ENCODE assay signal across 14 cellular contexts in the genomic region with DNA sequence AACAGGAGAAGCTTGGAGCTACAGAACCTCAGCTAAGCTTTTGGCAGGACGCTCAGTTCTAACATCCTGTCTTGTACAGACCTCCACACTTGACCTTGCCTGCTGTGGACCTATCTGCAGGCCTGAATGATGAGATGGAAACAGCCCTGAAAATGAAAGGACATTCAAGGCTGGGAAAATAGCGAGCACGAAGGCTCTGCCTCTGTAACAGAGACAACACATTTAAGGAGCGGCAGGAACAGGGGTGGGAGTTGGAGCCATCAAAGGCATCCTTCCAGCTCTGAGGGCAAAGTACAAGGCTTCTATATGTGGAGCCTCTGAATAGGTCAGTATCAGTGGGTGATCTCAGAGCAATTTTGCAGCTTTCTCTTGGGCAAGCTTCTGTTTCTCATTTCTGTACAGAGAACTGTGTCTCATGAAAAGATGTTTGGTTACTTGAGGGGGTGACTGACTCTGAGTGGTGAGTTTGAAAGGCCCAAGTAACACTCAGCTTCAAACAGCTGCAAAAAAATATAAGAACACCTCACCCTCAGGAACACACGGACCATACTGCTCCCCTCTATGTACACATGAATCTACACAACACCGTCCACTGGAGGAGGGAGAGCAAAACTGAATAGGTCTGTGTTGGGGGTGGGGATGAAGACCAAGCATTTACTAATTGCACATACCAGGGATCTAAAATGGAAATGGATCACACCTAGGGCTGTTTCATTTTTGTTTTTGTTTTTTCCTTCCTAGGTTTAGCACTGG.
A peak's percentile ranks its signal among the peaks of the same experiment; 100 is the strongest.
DNase-seq lines count a peak whose midpoint lies in the region; ATAC-seq, FAIRE-seq and TF ChIP-seq lines count a peak whose summit lies in the region.
"Had no signal": no experiment of that assay in that cellular context is flagged by ENCODE, and none has a peak within 500 bp of the region (broad histone marks: within the 10 kb centered on the region; RNA-seq: fewer than 3 reads in every experiment).

No MANE protein-coding gene starts in this region.

- H3K9me1 ChIP-seq in endothelial cell of umbilical vein (replicated peaks; ENCODE audit: control insufficient read depth, extremely low read depth, insufficient read depth, low read length): no peaks in the 10 kb centered on the region

- peak overlapping the region; percentile 5 for H3K4me2 ChIP-seq in endothelial cell of umbilical vein (ENCODE audit: insufficient read depth, low read length)

- H3K79me2 ChIP-seq in endothelial cell of umbilical vein (ENCODE audit: control insufficient read depth, insufficient read depth, low read length): no peaks in the 10 kb centered on the region

- POLR2A ChIA-PET in endothelial cell of umbilical vein (lab: Charles Lee): interaction anchor here (1.6 kb wide), 1 partner anchor 7 kb away, joined by 5 read pairs; no protein-coding TSS in a partner anchor

- H3K4me1 Mint-ChIP-seq in HFFc6 (ENCODE audit: low read depth): peaks cover 56% of the 10 kb centered on the region

- H3K9ac ChIP-seq in endothelial cell of umbilical vein (replicated peaks; ENCODE audit: extremely low read depth, insufficient read depth, low read length): peak overlapping the region; percentile 8
- H3K9ac ChIP-seq in liver (ENCODE audit: low read depth in 1 of 2, low read length in 2 of 2): no peak overlapping the region

- DNase-seq in HFFc6: no peak
- DNase-seq in endothelial cell of umbilical vein (ENCODE audit: low read depth, low spot score): peak; percentile 61
- no peak for DNase-seq in psoas muscle
- no peak for DNase-seq in kidney tubule cell (ENCODE audit: low spot score)
- no peak for DNase-seq in RCC 7860 (ENCODE audit: low spot score)
- no peak for DNase-seq in DMS153 (lab: John Stamatoyannopoulos, UW)
- no peak for DNase-seq in effector CD4-positive, alpha-beta T cell
- DNase-seq: activated CD4-positive, alpha-beta T cell treated with anti-CD3 and anti-CD28 coated beads for 48 hours; activated T-cell treated with anti-CD3 and anti-CD28 coated beads, Interleukin-2, amount 50 U/mL, for 4 hours; aorta; endodermal cell; NCI-H1105; NCI-H510A had no signal

- H3K27me3 ChIP-seq in endothelial cell of umbilical vein (ENCODE audit: control insufficient read depth in 2 of 2, insufficient read depth in 2 of 2, low read length in 2 of 2) (no peaks in the 10 kb centered on the region), liver (ENCODE audit: control insufficient read depth in 4 of 4, insufficient read depth in 4 of 4, low read length in 3 of 4) (no peaks in the 10 kb centered on the region), psoas muscle (ENCODE audit: insufficient read depth in 3 of 3, low read length in 2 of 3) (no peaks in the 10 kb centered on the region)

- H3K9me3 Mint-ChIP-seq in HFFc6: no peaks in the 10 kb centered on the region
- H3K9me3 Mint-ChIP-seq: activated T-cell treated with anti-CD3 and anti-CD28 coated beads, Interleukin-2, amount 50 U/mL, for 4 hours had no signal

- FAIRE-seq in endothelial cell of umbilical vein (lab: Jason Lieb, UNC) (no peak), RCC 7860 (lab: Jason Lieb, UNC) (no peak)

- WGBS in liver: 70% methylated on average over 6 of the region's 6 CpGs
- 69 to 86% (median 71%) methylated on average over 6 of the region's 6 CpGs for WGBS in psoas muscle, 3 donors

- H3K4me1 ChIP-seq in endothelial cell of umbilical vein (ENCODE audit: control insufficient read depth, extremely low read depth, insufficient read depth, low read length): peaks cover 51% of the 10 kb centered on the region
- no peaks in the 10 kb centered on the region for H3K4me1 ChIP-seq in liver (ENCODE audit: control insufficient read depth in 4 of 4, insufficient read depth in 4 of 4, low read length in 3 of 4)
- peaks cover 4% of the 10 kb centered on the region for H3K4me1 ChIP-seq in psoas muscle

- H3K9me3 ChIP-seq in endothelial cell of umbilical vein (replicated peaks; ENCODE audit: control insufficient read depth, insufficient read depth, low read length) (no peaks in the 10 kb centered on the region), liver (ENCODE audit: control insufficient read depth in 4 of 4, low read length in 3 of 4) (no peaks in the 10 kb centered on the region), psoas muscle (no peaks in the 10 kb centered on the region)

- H3K36me3 Mint-ChIP-seq in HFFc6 (ENCODE audit: low read depth): peaks cover 4% of the 10 kb centered on the region; the same call in 1 of the 2 replicates

- no peaks in the 10 kb centered on the region; the same call in 1 of the 2 replicates for H3K27me3 Mint-ChIP-seq in HFFc6 (ENCODE audit: insufficient read depth)

- TF ChIP-seq CTCF in HFFc6 (IDR thresholded peaks at IDR 0.05) (no peak), endothelial cell of umbilical vein (IDR thresholded peaks at IDR 0.05; ENCODE audit: extremely low read depth in 1 of 2, insufficient read depth in 1 of 2, low read depth in 1 of 2, low read length in 2 of 2) (no peak), liver (IDR thresholded peaks at IDR 0.05; ENCODE audit: low read depth, low read length, missing input control) (no peak), psoas muscle (IDR thresholded peaks at IDR 0.05) (no peak)

- no TSS peak for BruUV-seq in endothelial cell of umbilical vein (replicated peaks; lab: Mats Ljungman, UMichigan)

- peak in 1 of 4 donors; percentile 16 for ATAC-seq in psoas muscle

- H3K4me3 ChIP-seq in endothelial cell of umbilical vein (replicated peaks in 1 of 3; ENCODE audit: insufficient read depth in 1 of 3, low read depth in 1 of 3, low read length in 3 of 3) (no peak overlapping the region), liver (ENCODE audit: low read depth in 1 of 3, low read length in 3 of 3) (no peak overlapping the region), psoas muscle (no peak overlapping the region)

- H3K4me3 Mint-ChIP-seq in HFFc6: peak overlapping the region; percentile 69
- H3K4me3 Mint-ChIP-seq: activated T-cell treated with anti-CD3 and anti-CD28 coated beads, Interleukin-2, amount 50 U/mL, for 4 hours; endodermal cell had no signal

- peak overlapping the region; percentile 53 for H3K27ac Mint-ChIP-seq in HFFc6
- H3K27ac Mint-ChIP-seq: endodermal cell had no signal

- no peaks in the 10 kb centered on the region for H4K20me1 ChIP-seq in endothelial cell of umbilical vein (replicated peaks; ENCODE audit: control insufficient read depth, extremely low read depth, insufficient read depth, low read length)

- H3K27ac ChIP-seq in endothelial cell of umbilical vein (ENCODE audit: insufficient read depth, low read depth, low read length): peak overlapping the region; percentile 85
- H3K27ac ChIP-seq in liver (ENCODE audit: low read depth in 1 of 2, low read length in 2 of 2): peak overlapping the region; percentile 25 to 71
- peak overlapping the region; percentile 5 for H3K27ac ChIP-seq in psoas muscle

- H2AFZ ChIP-seq in endothelial cell of umbilical vein (ENCODE audit: low read depth, low read length): no peak overlapping the region

- H3K36me3 ChIP-seq in endothelial cell of umbilical vein (ENCODE audit: control insufficient read depth in 2 of 2, extremely low read depth in 1 of 2, insufficient read depth in 2 of 2, low read length in 2 of 2): no peaks in the 10 kb centered on the region
- no peaks in the 10 kb centered on the region for H3K36me3 ChIP-seq in liver (ENCODE audit: control insufficient read depth in 4 of 4, insufficient read depth in 3 of 4, low read depth in 1 of 4, low read length in 3 of 4)
- no peaks in the 10 kb centered on the region for H3K36me3 ChIP-seq in psoas muscle (ENCODE audit: insufficient read depth in 1 of 2, low read depth in 1 of 2)

- dilution Hi-C loops in endothelial cell of umbilical vein (cut with MboI; ENCODE audit: extremely low pct_ligation_motif_present, low sequenced_read_pairs): loop anchor here (25.0 kb wide), 1 partner anchor 111 kb away; no protein-coding TSS in a partner anchor

- CTCF ChIA-PET in endothelial cell of umbilical vein (lab: Charles Lee): interaction anchor here (0.6 to 2.0 kb wide), 3 partner anchors 10 to 116 kb away, joined by 3 to 6 read pairs (median 3); no protein-coding TSS in a partner anchor

- TF ChIP-seq RAD21 in liver (IDR thresholded peaks at IDR 0.05): peak in 1 of 2 donors; percentile 34

- intact Hi-C loops in endothelial cell of umbilical vein (cut with micrococcal nuclease): no loop called here
- intact Hi-C loops in psoas muscle (cut with DNase I): no loop called here

- TF ChIP-seq POLR2A in endothelial cell of umbilical vein (IDR thresholded peaks at IDR 0.05; ENCODE audit: low read depth, low read length): no peak

TF ChIP-seq in endothelial cell of umbilical vein, 7 proteins besides CTCF, POLR2A, EP300 and RAD21:
- TF ChIP-seq POLR2AphosphoS5 (IDR thresholded peaks at IDR 0.05; ENCODE audit: insufficient read depth, low read depth, low read length): no peak
- no peak for TF ChIP-seq JUN (IDR thresholded peaks at IDR 0.05; ENCODE audit: borderline replicate concordance, insufficient read depth, insufficient read length, low read depth)
- TF ChIP-seq MYC (IDR thresholded peaks at IDR 0.05; ENCODE audit: low read depth, low read length): no peak
- TF ChIP-seq, protein P1, sequence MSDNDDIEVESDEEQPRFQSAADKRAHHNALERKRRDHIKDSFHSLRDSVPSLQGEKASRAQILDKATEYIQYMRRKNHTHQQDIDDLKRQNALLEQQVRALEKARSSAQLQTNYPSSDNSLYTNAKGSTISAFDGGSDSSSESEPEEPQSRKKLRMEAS (IDR thresholded peaks at IDR 0.05; ENCODE audit: insufficient read depth, insufficient read length): no peak
- no peak for TF ChIP-seq FOS (IDR thresholded peaks at IDR 0.05; ENCODE audit: borderline replicate concordance, insufficient read depth, low read length)
- no peak for TF ChIP-seq GATA2 (IDR thresholded peaks at IDR 0.05; ENCODE audit: insufficient read depth, insufficient read length, low read depth, low read length)
- no peak for TF ChIP-seq EZH2 (IDR thresholded peaks at IDR 0.05; ENCODE audit: borderline replicate concordance, low read depth, low read length, severe bottlenecking)

TF ChIP-seq in liver, 16 proteins besides CTCF, POLR2A, EP300 and RAD21:
- TF ChIP-seq FOXA1 (IDR thresholded peaks at IDR 0.05): no peak
- TF ChIP-seq NR2F2 (IDR thresholded peaks at IDR 0.05): peak; percentile 96
- no peak for TF ChIP-seq HNF4G (IDR thresholded peaks at IDR 0.05)
- TF ChIP-seq SP1 (IDR thresholded peaks at IDR 0.05): peak; percentile 49
- peak; percentile 43 to 49 for TF ChIP-seq RXRA (IDR thresholded peaks at IDR 0.05)
- TF ChIP-seq FOXA2 (IDR thresholded peaks at IDR 0.05): no peak
TF ChIP-seq in liver: peak in this region for 3.

Comparison
In these comparisons a context has a peak if more than half of its experiments do, and no peak if none do; other contexts are left out.
1. H3K27ac ChIP-seq: peak in every context shown above with its lines; median percentile 85 in endothelial cell of umbilical vein; 48 in liver; 5 in psoas muscle.